Comparison of ENCODE assay signal across 8 cellular contexts in the genomic region with DNA sequence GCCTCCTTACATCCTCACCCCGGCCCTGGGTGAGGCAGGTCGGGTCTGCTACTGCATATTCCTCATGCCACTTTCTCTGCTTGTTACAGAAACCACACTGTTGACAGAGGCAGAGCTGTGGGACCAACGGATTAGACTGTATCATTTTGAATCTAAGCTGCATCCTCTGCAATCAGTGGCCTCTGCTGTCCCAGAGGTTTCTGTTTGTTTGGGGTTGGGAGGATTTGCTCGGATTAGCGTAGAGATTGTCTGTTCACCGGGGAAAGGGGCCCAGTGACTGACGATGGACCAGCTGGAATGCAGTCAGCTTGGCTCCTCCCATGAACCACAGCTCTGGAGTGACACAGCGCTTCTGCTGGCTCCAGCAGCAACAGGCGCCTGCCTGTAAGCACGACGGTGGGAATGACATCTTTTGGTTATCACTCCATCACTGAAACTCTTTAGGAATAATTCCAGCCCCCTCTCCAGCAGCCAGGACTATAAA. TPM values are rescaled to one million over a fixed set of nuclear protein-coding genes. Genes with fewer than 3 reads are reported as not detected.
DNase-seq lines count a peak whose midpoint lies in the region; ATAC-seq, FAIRE-seq and TF ChIP-seq lines count a peak whose summit lies in the region.

No MANE protein-coding gene starts in this region.

- DNase-seq in GOT3 (lab: John Stamatoyannopoulos, UW) (peak; percentile 59), SK-N-DZ (ENCODE audit: low spot score) (peak; percentile 69), left cardiac atrium (peak; percentile 75), renal cortical epithelial cell (ENCODE audit: low read depth) (peak; percentile 62), NAMALWA (ENCODE audit: low spot score) (no peak), SIG-M5 treated with dmso at 0.1 percent for 504 hours (lab: John Stamatoyannopoulos, UW; ENCODE audit: unreplicated experiment) (no peak), GM12892 (ENCODE audit: insufficient read length) (no peak)
- DNase-seq in activated CD4-positive, alpha-beta memory T cell treated with anti-CD3 and anti-CD28 coated beads, Interleukin-2, amount 10 ng/mL, durations not matched to agents 7 days and 5 days, result no peak

- peaks cover 20% of the 10 kb centered on the region for H3K27me3 Mint-ChIP-seq in activated CD4-positive, alpha-beta memory T cell treated with anti-CD3 and anti-CD28 coated beads, Interleukin-2, amount 10 ng/mL, durations not matched to agents 7 days and 5 days

- POLR2A ChIA-PET in activated CD4-positive, alpha-beta memory T cell treated with anti-CD3 and anti-CD28 coated beads, Interleukin-2, amount 10 ng/mL, durations not matched to agents 7 days and 5 days (lab: Charles Lee), result no interaction called here

- H3K9me3 Mint-ChIP-seq in activated CD4-positive, alpha-beta memory T cell treated with anti-CD3 and anti-CD28 coated beads, Interleukin-2, amount 10 ng/mL, durations not matched to agents 7 days and 5 days, result no peaks in the 10 kb centered on the region

- H3K27ac Mint-ChIP-seq in activated CD4-positive, alpha-beta memory T cell treated with anti-CD3 and anti-CD28 coated beads, Interleukin-2, amount 10 ng/mL, durations not matched to agents 7 days and 5 days, result no peak overlapping the region

- H3K4me3 Mint-ChIP-seq in activated CD4-positive, alpha-beta memory T cell treated with anti-CD3 and anti-CD28 coated beads, Interleukin-2, amount 10 ng/mL, durations not matched to agents 7 days and 5 days, result no peak overlapping the region

- intact Hi-C loops in left cardiac atrium (cut with DNase I), result no loop called here

- no peaks in the 10 kb centered on the region for H3K4me1 Mint-ChIP-seq in activated CD4-positive, alpha-beta memory T cell treated with anti-CD3 and anti-CD28 coated beads, Interleukin-2, amount 10 ng/mL, durations not matched to agents 7 days and 5 days

- TF ChIP-seq POLR2A in GM12892 (IDR thresholded peaks at IDR 0.05; ENCODE audit: low read depth, low read length), result no peak

- H3K36me3 Mint-ChIP-seq in activated CD4-positive, alpha-beta memory T cell treated with anti-CD3 and anti-CD28 coated beads, Interleukin-2, amount 10 ng/mL, durations not matched to agents 7 days and 5 days (ENCODE audit: low read depth), result no peaks in the 10 kb centered on the region

- ATAC-seq in left cardiac atrium, result peak; percentile 83 to 86

- FAIRE-seq in GM12892 (lab: Jason Lieb, UNC), result no peak

- CTCF ChIA-PET in activated CD4-positive, alpha-beta memory T cell treated with anti-CD3 and anti-CD28 coated beads, Interleukin-2, amount 10 ng/mL, durations not matched to agents 7 days and 5 days (lab: Charles Lee), result no interaction called here

RNA-seq across cellular contexts. Expression of gene ADRA1B, which starts 37.3 kb away (rescaled TPM):
- polyA plus RNA-seq in SK-N-DZ (2014; cell fraction: cytosol; rRNA removed), result not detected in 2 replicates
- not detected in 2 replicates for polyA plus RNA-seq in SK-N-DZ (2014; cell fraction: nucleus; rRNA removed)
- total RNA-seq in left cardiac atrium (1 to 10 TPM; 1.8 to 2.9 TPM), renal cortical epithelial cell (1.6 and 5.4 TPM in 2 replicates)
- total RNA-seq in activated CD4-positive, alpha-beta memory T cell treated with anti-CD3 and anti-CD28 coated beads, Interleukin-2, amount 10 ng/mL, durations not matched to agents 7 days and 5 days, result not detected
- not detected for polyA plus RNA-seq in GM12892 (2012; ENCODE audit: missing spikeins)

Comparison
In these comparisons a context has a peak if more than half of its experiments do, and no peak if none do; other contexts are left out.
1. DNase-seq: peak in GOT3 (single experiment), SK-N-DZ (single experiment), left cardiac atrium (single experiment) and renal cortical epithelial cell (single experiment); none in activated CD4-positive, alpha-beta memory T cell treated with anti-CD3 and anti-CD28 coated beads, Interleukin-2, amount 10 ng/mL, durations not matched to agents 7 days and 5 days (single experiment), NAMALWA (single experiment), SIG-M5 treated with dmso at 0.1 percent for 504 hours (single experiment) and GM12892 (single experiment).